In genomic region chr1:33430751-33431593, GRCh38 we compare ENCODE assay signal across 9 cellular contexts. TPM values are rescaled to one million over a fixed set of nuclear protein-coding genes. Genes with fewer than 3 reads are reported as not detected.
DNase-seq lines count a peak whose midpoint lies in the region; ATAC-seq, FAIRE-seq and TF ChIP-seq lines count a peak whose summit lies in the region.
"Had no signal": no experiment of that assay in that cellular context is flagged by ENCODE, and none has a peak within 500 bp of the region (broad histone marks: within the 10 kb centered on the region; RNA-seq: fewer than 3 reads in every experiment).

A gene with protein sequence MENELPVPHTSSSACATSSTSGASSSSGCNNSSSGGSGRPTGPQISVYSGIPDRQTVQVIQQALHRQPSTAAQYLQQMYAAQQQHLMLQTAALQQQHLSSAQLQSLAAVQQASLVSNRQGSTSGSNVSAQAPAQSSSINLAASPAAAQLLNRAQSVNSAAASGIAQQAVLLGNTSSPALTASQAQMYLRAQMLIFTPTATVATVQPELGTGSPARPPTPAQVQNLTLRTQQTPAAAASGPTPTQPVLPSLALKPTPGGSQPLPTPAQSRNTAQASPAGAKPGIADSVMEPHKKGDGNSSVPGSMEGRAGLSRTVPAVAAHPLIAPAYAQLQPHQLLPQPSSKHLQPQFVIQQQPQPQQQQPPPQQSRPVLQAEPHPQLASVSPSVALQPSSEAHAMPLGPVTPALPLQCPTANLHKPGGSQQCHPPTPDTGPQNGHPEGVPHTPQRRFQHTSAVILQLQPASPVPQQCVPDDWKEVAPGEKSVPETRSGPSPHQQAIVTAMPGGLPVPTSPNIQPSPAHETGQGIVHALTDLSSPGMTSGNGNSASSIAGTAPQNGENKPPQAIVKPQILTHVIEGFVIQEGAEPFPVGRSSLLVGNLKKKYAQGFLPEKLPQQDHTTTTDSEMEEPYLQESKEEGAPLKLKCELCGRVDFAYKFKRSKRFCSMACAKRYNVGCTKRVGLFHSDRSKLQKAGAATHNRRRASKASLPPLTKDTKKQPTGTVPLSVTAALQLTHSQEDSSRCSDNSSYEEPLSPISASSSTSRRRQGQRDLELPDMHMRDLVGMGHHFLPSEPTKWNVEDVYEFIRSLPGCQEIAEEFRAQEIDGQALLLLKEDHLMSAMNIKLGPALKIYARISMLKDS (minus strand): TSS chr1:33431095. CDS start chr1:33375539, 55,556 bp downstream.

- H3K27me3 ChIP-seq in bronchial epithelial cell (ENCODE audit: control insufficient read depth, insufficient read depth, low read length) (no peaks in the 10 kb centered on the region), skeletal muscle tissue (ENCODE audit: control insufficient read depth in 3 of 3, insufficient read depth in 3 of 3, low read length in 3 of 3) (no peaks in the 10 kb centered on the region)

- H3K27ac ChIP-seq in skeletal muscle tissue (ENCODE audit: low read depth, low read length): peak within 1 kb of the TSS; percentile 64

- POLR2A ChIA-PET in activated B cell treated with CpG ODN at 0.5 μM for 24 hours (lab: Charles Lee): no interaction called here

- H3K9ac ChIP-seq in skeletal muscle tissue (ENCODE audit: low read depth in 1 of 3, low read length in 3 of 3): peak within 1 kb of the TSS; percentile 75 to 86 (median 83)

- H3K36me3 Mint-ChIP-seq in activated B cell treated with CpG ODN at 0.5 μM for 24 hours (ENCODE audit: low read depth): no peaks in the 10 kb centered on the region

- FAIRE-seq in bronchial epithelial cell (lab: Jason Lieb, UNC): no peak

- H3K27ac Mint-ChIP-seq in activated B cell treated with CpG ODN at 0.5 μM for 24 hours: no peak within 1 kb of the TSS

- no peaks in the 10 kb centered on the region for H3K9me3 ChIP-seq in skeletal muscle tissue (ENCODE audit: control insufficient read depth in 3 of 3, low read length in 3 of 3)

- H3K27me3 Mint-ChIP-seq in activated B cell treated with CpG ODN at 0.5 μM for 24 hours: peaks cover 6% of the 10 kb centered on the region

- no peaks in the 10 kb centered on the region for H3K9me3 Mint-ChIP-seq in activated B cell treated with CpG ODN at 0.5 μM for 24 hours

- H3K36me3 ChIP-seq in bronchial epithelial cell (ENCODE audit: control insufficient read depth, insufficient read depth, low read length): no peaks in the 10 kb centered on the region
- H3K36me3 ChIP-seq in skeletal muscle tissue (ENCODE audit: control insufficient read depth in 3 of 3, insufficient read depth in 3 of 3, low read length in 3 of 3): no peaks in the 10 kb centered on the region

- TF ChIP-seq CTCF in activated B cell treated with CpG ODN at 0.5 μM for 24 hours (IDR thresholded peaks at IDR 0.05): no peak
- TF ChIP-seq CTCF in bronchial epithelial cell (IDR thresholded peaks at IDR 0.05; ENCODE audit: insufficient read depth, low read length, severe bottlenecking): peak; percentile 32

- intact Hi-C loops in activated B cell treated with CpG ODN at 0.5 μM for 24 hours (cut with micrococcal nuclease): loop anchor here (1.0 to 2.0 kb wide), 3 partner anchors 30 to 81 kb away; partner anchors contain the start of gene ZSCAN20

- peaks cover 5% of the 10 kb centered on the region for H3K4me1 Mint-ChIP-seq in activated B cell treated with CpG ODN at 0.5 μM for 24 hours

- H3K4me1 ChIP-seq in skeletal muscle tissue (ENCODE audit: control insufficient read depth in 3 of 3, insufficient read depth in 3 of 3, low read length in 3 of 3): peaks cover 25 to 64% (median 44%) of the 10 kb centered on the region in 3 donors

- CTCF ChIA-PET in activated B cell treated with CpG ODN at 0.5 μM for 24 hours (lab: Charles Lee): interaction anchor here (0.8 to 1.0 kb wide), 2 partner anchors 25 to 38 kb away, joined by 3 to 4 read pairs; no protein-coding TSS in a partner anchor

- DNase-seq in 8988T (peak; percentile 80), NCI-H2227 (lab: John Stamatoyannopoulos, UW; ENCODE audit: unreplicated experiment) (peak; percentile 98), activated B cell treated with CpG ODN at 0.5 μM for 24 hours (peak; percentile 85), bronchial epithelial cell (ENCODE audit: low read depth) (peak; percentile 91), iPS-NIHi11 (ENCODE audit: low spot score) (peak; percentile 99)
- DNase-seq: DND-41 had no signal

- peak within 1 kb of the TSS; percentile 66 for H3K4me3 ChIP-seq in bronchial epithelial cell (ENCODE audit: low read depth, low read length)
- peak within 1 kb of the TSS; percentile 68 to 80 (median 73) for H3K4me3 ChIP-seq in skeletal muscle tissue (ENCODE audit: low read length in 3 of 3)

- peak; percentile 78 for ATAC-seq in GM18861 (IDR thresholded peaks at IDR 0.05; ENCODE audit: unreplicated experiment)
- ATAC-seq in HG03135 (IDR thresholded peaks at IDR 0.05; ENCODE audit: unreplicated experiment): peak; percentile 97
- peak; percentile 96 for ATAC-seq in activated B cell treated with CpG ODN at 0.5 μM for 24 hours (ENCODE audit: low read depth)

- peak within 1 kb of the TSS; percentile 66 for H3K4me3 Mint-ChIP-seq in activated B cell treated with CpG ODN at 0.5 μM for 24 hours

RNA-seq across cellular contexts. Expression of the gene that starts here (rescaled TPM):
- total RNA-seq in activated B cell treated with CpG ODN at 0.5 μM for 24 hours: 16.4 and 18.1 TPM in 2 replicates
- total RNA-seq in bronchial epithelial cell: 19.7 and 32.1 TPM in 2 replicates
- total RNA-seq in skeletal muscle tissue: 31.3 TPM

Comparison
In these comparisons a context has a peak if more than half of its experiments do, and no peak if none do; other contexts are left out.
1. Peak in every context shown above with its lines: DNase-seq, ATAC-seq, H3K4me3 ChIP-seq and H3K27ac ChIP-seq.